Comparison of ENCODE assay signal across 40 cellular contexts in the genomic region with DNA sequence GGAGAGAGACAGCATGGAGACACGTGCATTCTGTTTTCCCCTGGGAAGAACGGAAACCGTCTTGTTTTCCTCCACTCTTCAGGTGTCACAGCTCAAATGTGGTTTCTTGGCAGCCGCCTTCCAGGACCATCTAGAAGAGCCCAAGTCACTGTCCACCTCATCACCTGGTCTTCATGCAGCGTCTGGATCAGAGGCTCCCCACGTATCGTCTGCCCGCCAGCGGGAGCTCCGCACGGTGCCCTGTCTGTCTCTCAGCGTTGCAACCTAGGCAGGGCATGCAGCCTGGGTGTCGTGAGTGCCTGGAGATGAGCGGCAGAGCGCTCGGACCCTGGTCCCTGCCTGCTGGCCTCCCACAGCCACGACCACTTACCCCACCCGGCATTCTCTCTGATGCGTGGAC.
"Had no signal": no experiment of that assay in that cellular context is flagged by ENCODE, and none has a peak within 500 bp of the region (broad histone marks: within the 10 kb centered on the region; RNA-seq: fewer than 3 reads in every experiment).

No MANE protein-coding gene starts in this region.

- H3K4me3 ChIP-seq: adrenal gland, ascending aorta, body of pancreas, breast epithelium, cardiac muscle cell had no signal

- H3K4me1 ChIP-seq: adrenal gland, ascending aorta, body of pancreas, breast epithelium had no signal

- H3K9me3 Mint-ChIP-seq: activated naive CD4-positive, alpha-beta T cell treated with anti-CD3 and anti-CD28 coated beads for 36 hours; activated naive CD4-positive, alpha-beta T cell treated with anti-CD3 and anti-CD28 coated beads, Interleukin-2, amount 10 ng/mL, durations not matched to agents 7 days and 5 days; activated naive CD4-positive, alpha-beta T cell treated with anti-CD3 and anti-CD28 coated beads, Interleukin-2, amount 50 U/mL, for 24 hours; activated naive CD4-positive, alpha-beta T cell treated with anti-CD3 and anti-CD28 coated beads, Interleukin-2, amount 50 U/mL, for 72 hours; activated naive CD8-positive, alpha-beta T cell treated with anti-CD3 and anti-CD28 coated beads for 36 hours; activated naive CD8-positive, alpha-beta T cell treated with anti-CD3 and anti-CD28 coated beads, Interleukin-2, amount 10 ng/mL, durations not matched to agents 7 days and 5 days; activated naive CD8-positive, alpha-beta T cell treated with anti-CD3 and anti-CD28 coated beads, Interleukin-2, amount 50 U/mL, for 24 hours; activated T-cell treated with anti-CD3 and anti-CD28 coated beads, Interleukin-2, amount 50 U/mL, for 24 hours; activated T-cell treated with anti-CD3 and anti-CD28 coated beads, Interleukin-2, amount 50 U/mL, for 4 hours; activated T-cell treated with anti-CD3 and anti-CD28 coated beads, Interleukin-2, amount 50 U/mL, for 72 hours; activated T-helper 1 cell treated with anti-CD3 and anti-CD28 coated beads, Interleukin-12 subunit alpha, Interleukin-12 subunit beta, Interleukin-2, Interleukin-4 antibody, amounts not matched to agents 30 ng/mL and 10 ng/mL and 1 ng/mL, durations not matched to agents 14 hours and 24 hours and 36 hours; activated T-helper 17 cell treated with anti-CD3 and anti-CD28 coated beads, Interleukin-2, amount 50 U/mL, for 72 hours; activated T-helper 2 cell treated with anti-CD3 and anti-CD28 coated beads, Interferon-gamma antibody, Interleukin-2, Interleukin-4, amounts not matched to agents 10 μg/mL and 5 μg/mL and 100 μg/mL, durations not matched to agents 14 hours and 24 hours and 36 hours; central memory CD8-positive, alpha-beta T cell had no signal

- H3K27ac ChIP-seq: adrenal gland, ascending aorta, body of pancreas, brain microvascular endothelial cell, breast epithelium, cardiac muscle cell had no signal

- H3K27me3 Mint-ChIP-seq: activated naive CD4-positive, alpha-beta T cell treated with anti-CD3 and anti-CD28 coated beads, Interleukin-2, amount 10 ng/mL, durations not matched to agents 7 days and 5 days; activated naive CD4-positive, alpha-beta T cell treated with anti-CD3 and anti-CD28 coated beads, Interleukin-2, amount 50 U/mL, for 24 hours; activated naive CD8-positive, alpha-beta T cell; activated naive CD8-positive, alpha-beta T cell treated with anti-CD3 and anti-CD28 coated beads for 36 hours; activated naive CD8-positive, alpha-beta T cell treated with anti-CD3 and anti-CD28 coated beads, Interleukin-2, amount 10 ng/mL, durations not matched to agents 7 days and 5 days; activated naive CD8-positive, alpha-beta T cell treated with anti-CD3 and anti-CD28 coated beads, Interleukin-2, amount 50 U/mL, for 24 hours; activated T-cell treated with anti-CD3 and anti-CD28 coated beads, Interleukin-2, amount 50 U/mL, for 24 hours; activated T-helper 17 cell treated with anti-CD3 and anti-CD28 coated beads, Interleukin-2, amount 50 U/mL, for 72 hours; brain; central memory CD8-positive, alpha-beta T cell had no signal

- DNase-seq: activated effector memory CD4-positive, alpha-beta T cell treated with anti-CD3 and anti-CD28 coated beads, Interleukin-2, amount 50 U/mL, for 16 hours; activated effector memory CD4-positive, alpha-beta T cell treated with Interleukin-2 at 50 U/mL for 16 hours; activated gamma-delta T cell; activated gamma-delta T cell treated with Interleukin-2 at 50 U/mL for 16 hours; activated naive CD4-positive, alpha-beta T cell; activated naive CD4-positive, alpha-beta T cell treated with anti-CD3 and anti-CD28 coated beads for 36 hours; activated naive CD4-positive, alpha-beta T cell treated with anti-CD3 and anti-CD28 coated beads, Interleukin-2, amount 10 ng/mL, durations not matched to agents 7 days and 5 days; activated naive CD4-positive, alpha-beta T cell treated with anti-CD3 and anti-CD28 coated beads, Interleukin-2, amount 50 U/mL, for 16 hours; activated naive CD4-positive, alpha-beta T cell treated with Interleukin-2 at 50 U/mL for 16 hours; activated naive CD8-positive, alpha-beta T cell treated with anti-CD3 and anti-CD28 coated beads for 36 hours; activated naive CD8-positive, alpha-beta T cell treated with anti-CD3 and anti-CD28 coated beads, Interleukin-2, amount 10 ng/mL, durations not matched to agents 7 days and 5 days; activated naive CD8-positive, alpha-beta T cell treated with anti-CD3 and anti-CD28 coated beads, Interleukin-2, amount 50 U/mL, for 24 hours; activated T-cell treated with anti-CD3 and anti-CD28 coated beads, Interleukin-2, amount 50 U/mL, for 1 hour; activated T-cell treated with anti-CD3 and anti-CD28 coated beads, Interleukin-2, amount 50 U/mL, for 24 hours; activated T-cell treated with anti-CD3 and anti-CD28 coated beads, Interleukin-2, amount 50 U/mL, for 4 hours; activated T-cell treated with anti-CD3 and anti-CD28 coated beads, Interleukin-2, amount 50 U/mL, for 48 hours; activated T-cell treated with anti-CD3 and anti-CD28 coated beads, Interleukin-2, amount 50 U/mL, for 72 hours; adrenal gland; amniotic stem cell; amygdala; anterior cingulate cortex; aorta; body of pancreas; brain microvascular endothelial cell; caudate nucleus; central memory CD4-positive, alpha-beta T cell; cerebellar nuclear complex had no signal

- H3K36me3 Mint-ChIP-seq: activated naive CD4-positive, alpha-beta T cell treated with anti-CD3 and anti-CD28 coated beads, Interleukin-2, amount 10 ng/mL, durations not matched to agents 7 days and 5 days; activated naive CD4-positive, alpha-beta T cell treated with anti-CD3 and anti-CD28 coated beads, Interleukin-2, amount 50 U/mL, for 24 hours; activated naive CD4-positive, alpha-beta T cell treated with anti-CD3 and anti-CD28 coated beads, Interleukin-2, amount 50 U/mL, for 72 hours; activated naive CD8-positive, alpha-beta T cell; activated naive CD8-positive, alpha-beta T cell treated with anti-CD3 and anti-CD28 coated beads for 36 hours; activated naive CD8-positive, alpha-beta T cell treated with anti-CD3 and anti-CD28 coated beads, Interleukin-2, amount 10 ng/mL, durations not matched to agents 7 days and 5 days; brain had no signal

- H3K9me3 ChIP-seq: adrenal gland, ascending aorta, body of pancreas, breast epithelium had no signal

- H3K27ac Mint-ChIP-seq: activated naive CD4-positive, alpha-beta T cell treated with anti-CD3 and anti-CD28 coated beads for 36 hours; activated naive CD4-positive, alpha-beta T cell treated with anti-CD3 and anti-CD28 coated beads, Interleukin-2, amount 10 ng/mL, durations not matched to agents 7 days and 5 days; activated naive CD4-positive, alpha-beta T cell treated with anti-CD3 and anti-CD28 coated beads, Interleukin-2, amount 50 U/mL, for 24 hours; activated naive CD4-positive, alpha-beta T cell treated with anti-CD3 and anti-CD28 coated beads, Interleukin-2, amount 50 U/mL, for 72 hours; activated naive CD8-positive, alpha-beta T cell; activated naive CD8-positive, alpha-beta T cell treated with anti-CD3 and anti-CD28 coated beads for 36 hours; activated naive CD8-positive, alpha-beta T cell treated with anti-CD3 and anti-CD28 coated beads, Interleukin-2, amount 10 ng/mL, durations not matched to agents 7 days and 5 days; activated naive CD8-positive, alpha-beta T cell treated with anti-CD3 and anti-CD28 coated beads, Interleukin-2, amount 50 U/mL, for 24 hours; activated T-cell treated with anti-CD3 and anti-CD28 coated beads, Interleukin-2, amount 50 U/mL, for 24 hours; activated T-cell treated with anti-CD3 and anti-CD28 coated beads, Interleukin-2, amount 50 U/mL, for 72 hours; activated T-helper 1 cell treated with anti-CD3 and anti-CD28 coated beads, Interleukin-12 subunit alpha, Interleukin-12 subunit beta, Interleukin-2, Interleukin-4 antibody, amounts not matched to agents 30 ng/mL and 10 ng/mL and 1 ng/mL, durations not matched to agents 14 hours and 24 hours and 36 hours; activated T-helper 17 cell treated with anti-CD3 and anti-CD28 coated beads, Interleukin-2, amount 50 U/mL, for 72 hours; activated T-helper 2 cell treated with anti-CD3 and anti-CD28 coated beads, Interferon-gamma antibody, Interleukin-2, Interleukin-4, amounts not matched to agents 10 μg/mL and 5 μg/mL and 100 μg/mL, durations not matched to agents 14 hours and 24 hours and 36 hours; brain had no signal

- H3K36me3 ChIP-seq: adrenal gland, ascending aorta, brain microvascular endothelial cell, breast epithelium, cardiac muscle cell had no signal

- H3K27me3 ChIP-seq: adrenal gland, ascending aorta, body of pancreas, brain microvascular endothelial cell, breast epithelium, cardiac muscle cell had no signal

- H3K4me1 Mint-ChIP-seq: activated naive CD4-positive, alpha-beta T cell treated with anti-CD3 and anti-CD28 coated beads, Interleukin-2, amount 10 ng/mL, durations not matched to agents 7 days and 5 days; activated naive CD4-positive, alpha-beta T cell treated with anti-CD3 and anti-CD28 coated beads, Interleukin-2, amount 50 U/mL, for 24 hours; activated naive CD8-positive, alpha-beta T cell treated with anti-CD3 and anti-CD28 coated beads for 36 hours; activated naive CD8-positive, alpha-beta T cell treated with anti-CD3 and anti-CD28 coated beads, Interleukin-2, amount 10 ng/mL, durations not matched to agents 7 days and 5 days; activated naive CD8-positive, alpha-beta T cell treated with anti-CD3 and anti-CD28 coated beads, Interleukin-2, amount 50 U/mL, for 24 hours; activated T-helper 17 cell treated with anti-CD3 and anti-CD28 coated beads, Interleukin-2, amount 50 U/mL, for 72 hours; central memory CD8-positive, alpha-beta T cell had no signal

- FAIRE-seq: astrocyte, bronchial epithelial cell had no signal

- H3K4me3 Mint-ChIP-seq: activated naive CD4-positive, alpha-beta T cell treated with anti-CD3 and anti-CD28 coated beads for 36 hours; activated naive CD4-positive, alpha-beta T cell treated with anti-CD3 and anti-CD28 coated beads, Interleukin-2, amount 10 ng/mL, durations not matched to agents 7 days and 5 days; activated naive CD4-positive, alpha-beta T cell treated with anti-CD3 and anti-CD28 coated beads, Interleukin-2, amount 50 U/mL, for 24 hours; activated naive CD8-positive, alpha-beta T cell; activated naive CD8-positive, alpha-beta T cell treated with anti-CD3 and anti-CD28 coated beads for 36 hours; activated naive CD8-positive, alpha-beta T cell treated with anti-CD3 and anti-CD28 coated beads, Interleukin-2, amount 10 ng/mL, durations not matched to agents 7 days and 5 days; activated naive CD8-positive, alpha-beta T cell treated with anti-CD3 and anti-CD28 coated beads, Interleukin-2, amount 50 U/mL, for 24 hours; activated T-cell treated with anti-CD3 and anti-CD28 coated beads, Interleukin-2, amount 50 U/mL, for 24 hours; activated T-cell treated with anti-CD3 and anti-CD28 coated beads, Interleukin-2, amount 50 U/mL, for 4 hours; activated T-cell treated with anti-CD3 and anti-CD28 coated beads, Interleukin-2, amount 50 U/mL, for 72 hours; activated T-helper 1 cell treated with anti-CD3 and anti-CD28 coated beads, Interleukin-12 subunit alpha, Interleukin-12 subunit beta, Interleukin-2, Interleukin-4 antibody, amounts not matched to agents 30 ng/mL and 10 ng/mL and 1 ng/mL, durations not matched to agents 14 hours and 24 hours and 36 hours; activated T-helper 17 cell treated with anti-CD3 and anti-CD28 coated beads, Interleukin-2, amount 50 U/mL, for 72 hours; brain; central memory CD8-positive, alpha-beta T cell had no signal
